Comparison of ENCODE assay signal across 15 cellular contexts in the genomic region with DNA sequence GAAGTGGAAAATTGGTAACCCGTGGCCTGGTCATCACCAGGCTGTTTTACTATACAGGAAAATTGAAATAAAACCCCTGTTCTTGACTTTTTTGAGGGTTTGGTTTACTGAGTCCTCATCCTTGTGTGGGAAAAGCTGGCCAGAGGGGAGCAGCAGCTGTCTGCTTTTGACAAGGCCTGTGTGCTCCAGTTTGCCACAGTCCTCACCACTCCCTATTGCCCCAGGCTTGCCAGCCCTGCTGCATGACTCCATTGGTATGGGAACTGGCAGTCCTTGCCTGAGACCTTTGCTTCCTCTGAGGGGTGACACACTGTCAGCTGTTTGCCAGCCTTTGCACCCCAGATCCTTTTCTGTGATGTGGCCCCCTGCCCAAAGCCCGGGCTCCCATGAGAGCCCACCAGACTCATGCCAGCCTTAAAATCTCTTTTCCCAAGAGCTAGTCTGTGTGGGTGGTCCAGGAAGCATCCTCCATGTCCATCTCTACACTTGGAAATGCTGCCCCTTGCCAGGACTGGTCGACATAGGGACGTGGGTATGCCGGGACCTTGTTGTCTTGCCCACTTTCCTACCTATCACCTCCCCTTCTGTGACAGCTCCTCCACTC. TPM values are rescaled to one million over a fixed set of nuclear protein-coding genes. Genes with fewer than 3 reads are reported as not detected.
DNase-seq lines count a peak whose midpoint lies in the region; ATAC-seq, FAIRE-seq and TF ChIP-seq lines count a peak whose summit lies in the region.
"Had no signal": no experiment of that assay in that cellular context is flagged by ENCODE, and none has a peak within 500 bp of the region (broad histone marks: within the 10 kb centered on the region; RNA-seq: fewer than 3 reads in every experiment).

No MANE protein-coding gene starts in this region.

- RAD21 ChIA-PET in HCT116 (lab: Charles Lee; ENCODE audit: low non-redundant PET in 1 of 2, low total read pairs in 2 of 2, uncharacterized antibody in 2 of 2, unreplicated experiment in 2 of 2), result interaction anchor here in 1 of 2 experiments (0.9 kb wide), 1 partner anchor 37 kb away, joined by 3 read pairs; no protein-coding TSS in a partner anchor

- H3K9me3 ChIP-seq in HCT116 (ENCODE audit: control insufficient read depth in 1 of 2, insufficient read depth in 1 of 2, low read depth in 1 of 2, low read length in 2 of 2) (no peaks in the 10 kb centered on the region), astrocyte (ENCODE audit: insufficient read depth, low read depth, low read length) (no peaks in the 10 kb centered on the region)
- H3K9me3 ChIP-seq: BE2C had no signal

- TF ChIP-seq CTCF in HCT116 (IDR thresholded peaks at IDR 0.05 in 2 of 3, conservative IDR thresholded peaks at IDR 0.05 in 1 of 3; ENCODE audit: borderline replicate concordance in 1 of 3, insufficient read depth in 1 of 3, low read depth in 2 of 3, low read length in 2 of 3), result 0 out of 6 replicates have a peak, but pooled peaks of 1 of the 3 experiments have one; percentile 11
- TF ChIP-seq CTCF in astrocyte (IDR thresholded peaks at IDR 0.05; ENCODE audit: insufficient read depth, low read depth, low read length), result no peak

- no peak for TF ChIP-seq POLR2A in HCT116 (IDR thresholded peaks at IDR 0.05; ENCODE audit: borderline replicate concordance, extremely low read depth, insufficient read depth, insufficient read length)

- H3K27ac ChIP-seq in HCT116 (ENCODE audit: low read depth, low read length) (no peak overlapping the region), astrocyte (ENCODE audit: low read depth, low read length) (no peak overlapping the region)

- H3K36me3 ChIP-seq in HCT116 (ENCODE audit: control insufficient read depth in 1 of 2, insufficient read depth in 2 of 2, low read length in 2 of 2) (no peaks in the 10 kb centered on the region), astrocyte (ENCODE audit: insufficient read depth, low read length) (no peaks in the 10 kb centered on the region)
- H3K36me3 ChIP-seq: BE2C had no signal

- DNase-seq in HCT116 (ENCODE audit: low read depth, low spot score) (no peak), astrocyte (ENCODE audit: low read depth) (no peak), left ventricle myocardium superior (peak; percentile 17), posterior vena cava (ENCODE audit: low spot score) (peak; percentile 44), NCI-H1092 (lab: John Stamatoyannopoulos, UW) (no peak), KG1 (lab: John Stamatoyannopoulos, UW) (no peak)
- DNase-seq: BE2C; CD4-positive, alpha-beta T cell; HCEC 1CT; NCI-H146; NCI-H2081; NCI-H774; PC-3 had no signal

- H2AFZ ChIP-seq in HCT116 (ENCODE audit: low read depth, low read length, poor library complexity, severe bottlenecking), result no peak overlapping the region
- H2AFZ ChIP-seq in astrocyte (ENCODE audit: low read depth, low read length), result no peak overlapping the region

- no peak overlapping the region for H3K4me3 Mint-ChIP-seq in astrocyte (ENCODE audit: unreplicated experiment)
- H3K4me3 Mint-ChIP-seq: CD4-positive, alpha-beta T cell had no signal

- H3K9me3 Mint-ChIP-seq in astrocyte (ENCODE audit: unreplicated experiment), result no peaks in the 10 kb centered on the region
- H3K9me3 Mint-ChIP-seq: CD4-positive, alpha-beta T cell had no signal

- H4K20me1 ChIP-seq in HCT116 (ENCODE audit: insufficient read depth) (no peaks in the 10 kb centered on the region), astrocyte (ENCODE audit: insufficient read depth, low read length) (peaks cover 63% of the 10 kb centered on the region)

- no peaks in the 10 kb centered on the region for H3K79me2 ChIP-seq in HCT116 (ENCODE audit: insufficient read depth, low read length)
- H3K79me2 ChIP-seq in astrocyte (ENCODE audit: insufficient read depth, low read length), result peaks cover 91% of the 10 kb centered on the region

- peak overlapping the region; percentile 50 for H3K27ac Mint-ChIP-seq in astrocyte (ENCODE audit: unreplicated experiment)
- H3K27ac Mint-ChIP-seq: CD4-positive, alpha-beta T cell had no signal

- intact Hi-C loops in HCT116 (cut with micrococcal nuclease), result no loop called here
- intact Hi-C loops in left ventricle myocardium superior (cut with micrococcal nuclease), result no loop called here
- intact Hi-C loops in posterior vena cava (cut with DNase I), result loop anchor here in 1 of 2 donors (10.0 kb wide), 1 partner anchor 610 kb away; no protein-coding TSS in a partner anchor

- H3K4me2 ChIP-seq in HCT116 (ENCODE audit: low read length), result no peak overlapping the region
- H3K4me2 ChIP-seq in astrocyte (ENCODE audit: low read length), result no peak overlapping the region

- H3K27me3 ChIP-seq in HCT116 (ENCODE audit: insufficient read depth, low read length) (no peaks in the 10 kb centered on the region), astrocyte (ENCODE audit: insufficient read depth, low read length) (no peaks in the 10 kb centered on the region)
- H3K27me3 ChIP-seq: BE2C had no signal

- H3K9me2 ChIP-seq in HCT116 (ENCODE audit: insufficient read depth), result no peaks in the 10 kb centered on the region

- FAIRE-seq in astrocyte (lab: Jason Lieb, UNC), result no peak
- FAIRE-seq: K562 had no signal

- POLR2A ChIA-PET in HCT116 (lab: Charles Lee), result no interaction called here

- H3K27me3 Mint-ChIP-seq in astrocyte (ENCODE audit: low read depth, unreplicated experiment), result no peaks in the 10 kb centered on the region
- H3K27me3 Mint-ChIP-seq: CD4-positive, alpha-beta T cell had no signal

- ATAC-seq in HCT116 (no peak), left ventricle myocardium superior (no peak), GM18870 (IDR thresholded peaks at IDR 0.05; ENCODE audit: unreplicated experiment) (no peak)
- ATAC-seq: K562, PC-3 had no signal

- H3K4me1 Mint-ChIP-seq in astrocyte (ENCODE audit: low read depth, unreplicated experiment), result peaks cover 42% of the 10 kb centered on the region

- H3K36me3 Mint-ChIP-seq in astrocyte (ENCODE audit: low read depth, unreplicated experiment), result peaks cover 2% of the 10 kb centered on the region

- CTCF ChIA-PET in HCT116 (lab: Charles Lee), result no interaction called here

- no TSS peak for BruUV-seq in HCT116 (replicated peaks; lab: Mats Ljungman, UMichigan)

- peaks cover 27 to 34% of the 10 kb centered on the region in 2 experiments for H3K4me1 ChIP-seq in HCT116 (ENCODE audit: control insufficient read depth in 1 of 2, insufficient read depth in 2 of 2, low read length in 2 of 2)
- peaks cover 56% of the 10 kb centered on the region for H3K4me1 ChIP-seq in astrocyte (ENCODE audit: insufficient read depth, low read length)

- H3K9ac ChIP-seq in HCT116 (ENCODE audit: low read length) (no peak overlapping the region), astrocyte (ENCODE audit: low read length) (no peak overlapping the region)

- TF ChIP-seq RAD21 in HCT116 (IDR thresholded peaks at IDR 0.05; ENCODE audit: low read depth), result peak; percentile 40

- no peak overlapping the region for H3K4me3 ChIP-seq in HCT116 (replicated peaks in 1 of 2; ENCODE audit: low read depth in 1 of 2, low read length in 2 of 2)
- no peak overlapping the region for H3K4me3 ChIP-seq in astrocyte (ENCODE audit: insufficient read depth, low read depth, low read length)
- H3K4me3 ChIP-seq: K562 had no signal

TF ChIP-seq in HCT116, 20 proteins besides CTCF, POLR2A, EP300 and RAD21 (continues in another document):
- TF ChIP-seq JUND (IDR thresholded peaks at IDR 0.05) (no peak), CEBPB (IDR thresholded peaks at IDR 0.05; ENCODE audit: low read depth) (no peak), ELF1 (IDR thresholded peaks at IDR 0.05; ENCODE audit: borderline replicate concordance, low read depth) (no peak), EZH2phosphoT487 (IDR thresholded peaks at IDR 0.05; ENCODE audit: borderline replicate concordance) (no peak), EZH2 (IDR thresholded peaks at IDR 0.05) (no peak), TCF7L2 (IDR thresholded peaks at IDR 0.05; ENCODE audit: borderline replicate concordance, extremely low read depth, insufficient read depth, insufficient read length) (no peak), POLR2AphosphoS5 (IDR thresholded peaks at IDR 0.05; ENCODE audit: low read depth, low read length) (no peak), CBX3 (IDR thresholded peaks at IDR 0.05; ENCODE audit: low read depth) (no peak)
- TF ChIP-seq, protein P1, sequence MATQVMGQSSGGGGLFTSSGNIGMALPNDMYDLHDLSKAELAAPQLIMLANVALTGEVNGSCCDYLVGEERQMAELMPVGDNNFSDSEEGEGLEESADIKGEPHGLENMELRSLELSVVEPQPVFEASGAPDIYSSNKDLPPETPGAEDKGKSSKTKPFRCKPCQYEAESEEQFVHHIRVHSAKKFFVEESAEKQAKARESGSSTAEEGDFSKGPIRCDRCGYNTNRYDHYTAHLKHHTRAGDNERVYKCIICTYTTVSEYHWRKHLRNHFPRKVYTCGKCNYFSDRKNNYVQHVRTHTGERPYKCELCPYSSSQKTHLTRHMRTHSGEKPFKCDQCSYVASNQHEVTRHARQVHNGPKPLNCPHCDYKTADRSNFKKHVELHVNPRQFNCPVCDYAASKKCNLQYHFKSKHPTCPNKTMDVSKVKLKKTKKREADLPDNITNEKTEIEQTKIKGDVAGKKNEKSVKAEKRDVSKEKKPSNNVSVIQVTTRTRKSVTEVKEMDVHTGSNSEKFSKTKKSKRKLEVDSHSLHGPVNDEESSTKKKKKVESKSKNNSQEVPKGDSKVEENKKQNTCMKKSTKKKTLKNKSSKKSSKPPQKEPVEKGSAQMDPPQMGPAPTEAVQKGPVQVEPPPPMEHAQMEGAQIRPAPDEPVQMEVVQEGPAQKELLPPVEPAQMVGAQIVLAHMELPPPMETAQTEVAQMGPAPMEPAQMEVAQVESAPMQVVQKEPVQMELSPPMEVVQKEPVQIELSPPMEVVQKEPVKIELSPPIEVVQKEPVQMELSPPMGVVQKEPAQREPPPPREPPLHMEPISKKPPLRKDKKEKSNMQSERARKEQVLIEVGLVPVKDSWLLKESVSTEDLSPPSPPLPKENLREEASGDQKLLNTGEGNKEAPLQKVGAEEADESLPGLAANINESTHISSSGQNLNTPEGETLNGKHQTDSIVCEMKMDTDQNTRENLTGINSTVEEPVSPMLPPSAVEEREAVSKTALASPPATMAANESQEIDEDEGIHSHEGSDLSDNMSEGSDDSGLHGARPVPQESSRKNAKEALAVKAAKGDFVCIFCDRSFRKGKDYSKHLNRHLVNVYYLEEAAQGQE (IDR thresholded peaks at IDR 0.05; ENCODE audit: low read depth), result no peak

RNA-seq across cellular contexts. Expression of a gene that starts 39.0 kb away (rescaled TPM):
- total RNA-seq in HCT116 (2021; ENCODE audit: unreplicated experiment) (3.4 TPM), astrocyte (42.9 and 44.5 TPM in 2 replicates), left ventricle myocardium superior (2.1 TPM), posterior vena cava (10 to 100 TPM; 13.0 to 21.1 TPM)
- 1.1 and 1.7 TPM in 2 replicates for polyA plus RNA-seq in HCT116 (2012)
- total RNA-seq: CD4-positive, alpha-beta T cell had no signal
- polyA plus RNA-seq: K562 had no signal

Comparison
In these comparisons a context has a peak if more than half of its experiments do, and no peak if none do; other contexts are left out.
1. DNase-seq: peak in left ventricle myocardium superior (single experiment) and posterior vena cava (single experiment); none in HCT116 (single experiment), astrocyte (single experiment), NCI-H1092 (single experiment) and KG1 (single experiment).